In the genomic region with DNA sequence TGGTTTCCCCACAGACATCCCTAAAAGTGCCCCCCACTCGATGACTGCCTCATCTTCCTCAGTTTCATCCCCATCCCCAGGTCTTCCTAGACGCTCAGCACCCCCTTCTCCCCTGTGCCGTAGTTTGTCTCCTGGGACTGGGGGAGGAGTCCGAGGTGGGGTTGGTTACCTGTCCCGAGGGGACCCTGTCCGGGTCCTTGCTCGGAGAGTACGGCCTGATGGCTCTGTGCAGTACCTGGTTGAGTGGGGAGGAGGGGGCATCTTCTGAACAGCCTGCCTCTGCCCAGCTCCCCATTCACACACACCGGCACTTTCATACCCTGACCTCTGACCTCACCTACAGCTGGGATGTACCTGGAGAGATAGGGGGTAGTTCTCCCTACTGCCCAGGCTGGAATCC, we compare ENCODE assay signal across 8 cellular contexts. TPM values are rescaled to one million over a fixed set of nuclear protein-coding genes. Genes with fewer than 3 reads are reported as not detected.
DNase-seq lines count a peak whose midpoint lies in the region; ATAC-seq and TF ChIP-seq lines count a peak whose summit lies in the region.

No MANE protein-coding gene starts in this region.

- in situ Hi-C loops in G401 (cut with HindIII; ENCODE audit: low sequenced_read_pairs), result no loop called here

- no peak overlapping the region for H3K27ac ChIP-seq in iPS-18a (ENCODE audit: low read length)
- peak overlapping the region in 3 of 5 donors; percentile 92 to 95 (median 93) for H3K27ac ChIP-seq in stomach

- no peak overlapping the region for H3K9ac ChIP-seq in iPS-18a (ENCODE audit: low read length)

- DNase-seq in activated T-cell treated with anti-CD3 and anti-CD28 coated beads, Interleukin-2, amount 50 U/mL, for 4 hours, result no peak
- DNase-seq in activated T-cell treated with anti-CD3 and anti-CD28 coated beads for 4 hours, result no peak
- no peak for DNase-seq in stomach
- DNase-seq in G401 (ENCODE audit: low spot score), result no peak
- DNase-seq in KG1 (lab: John Stamatoyannopoulos, UW), result no peak

- H3K27me3 Mint-ChIP-seq in activated T-cell treated with anti-CD3 and anti-CD28 coated beads, Interleukin-2, amount 50 U/mL, for 4 hours (ENCODE audit: low read depth), result no peaks in the 10 kb centered on the region
- no peaks in the 10 kb centered on the region for H3K27me3 Mint-ChIP-seq in activated T-helper 17 cell treated with anti-CD3 and anti-CD28 coated beads, Interleukin-2, amount 50 U/mL, for 72 hours

- TF ChIP-seq EP300 in stomach (IDR thresholded peaks at IDR 0.05), result no peak

- H3K4me1 Mint-ChIP-seq in activated T-cell treated with anti-CD3 and anti-CD28 coated beads, Interleukin-2, amount 50 U/mL, for 4 hours (ENCODE audit: low read depth), result peaks cover 76% of the 10 kb centered on the region
- H3K4me1 Mint-ChIP-seq in activated T-helper 17 cell treated with anti-CD3 and anti-CD28 coated beads, Interleukin-2, amount 50 U/mL, for 72 hours, result peaks cover 45% of the 10 kb centered on the region

- no peak for TF ChIP-seq POLR2A in stomach (IDR thresholded peaks at IDR 0.05)

- H3K4me3 Mint-ChIP-seq in activated T-cell treated with anti-CD3 and anti-CD28 coated beads, Interleukin-2, amount 50 U/mL, for 4 hours, result peak overlapping the region; percentile 40
- H3K4me3 Mint-ChIP-seq in activated T-helper 17 cell treated with anti-CD3 and anti-CD28 coated beads, Interleukin-2, amount 50 U/mL, for 72 hours, result peak overlapping the region; percentile 96

- H3K36me3 ChIP-seq in iPS-18a (ENCODE audit: control insufficient read depth, low read depth, low read length), result peaks cover 32% of the 10 kb centered on the region
- peaks cover 32 to 46% (median 44%) of the 10 kb centered on the region in 4 donors for H3K36me3 ChIP-seq in stomach

- intact Hi-C loops in stomach (cut with DNase I; ENCODE audit: low total_unique reads), result no loop called here

- no peak for TF ChIP-seq CTCF in stomach (IDR thresholded peaks at IDR 0.05)

- H3K27me3 ChIP-seq in iPS-18a (ENCODE audit: control insufficient read depth, insufficient read depth, low read length) (no peaks in the 10 kb centered on the region), stomach (no peaks in the 10 kb centered on the region)

- no peaks in the 10 kb centered on the region for H3K9me3 ChIP-seq in iPS-18a (ENCODE audit: control insufficient read depth, low read depth, low read length)
- H3K9me3 ChIP-seq in stomach, result no peaks in the 10 kb centered on the region

- peaks cover 13% of the 10 kb centered on the region for H3K36me3 Mint-ChIP-seq in activated T-cell treated with anti-CD3 and anti-CD28 coated beads, Interleukin-2, amount 50 U/mL, for 4 hours (ENCODE audit: insufficient read depth)
- peaks cover 80% of the 10 kb centered on the region for H3K36me3 Mint-ChIP-seq in activated T-helper 17 cell treated with anti-CD3 and anti-CD28 coated beads, Interleukin-2, amount 50 U/mL, for 72 hours (ENCODE audit: low read depth)

- H3K27ac Mint-ChIP-seq in activated T-helper 17 cell treated with anti-CD3 and anti-CD28 coated beads, Interleukin-2, amount 50 U/mL, for 72 hours, result peak overlapping the region; percentile 97

- H3K4me3 ChIP-seq in iPS-18a (ENCODE audit: low read length) (peak overlapping the region; percentile 92), stomach (peak overlapping the region in 1 of 4 donors; percentile 83)

- 64 to 77% (median 72%) methylated on average over 8 to 9 of the region's 9 CpGs for WGBS in stomach, 5 donors

- no peak for ATAC-seq in activated T-cell treated with anti-CD3 and anti-CD28 coated beads, Interleukin-2, amount 50 U/mL, for 4 hours
- no peak for ATAC-seq in activated T-helper 17 cell treated with anti-CD3 and anti-CD28 coated beads, Interleukin-2, amount 50 U/mL, for 72 hours (replicated peaks)
- ATAC-seq in HG02642 (IDR thresholded peaks at IDR 0.05; ENCODE audit: poor library complexity, unreplicated experiment), result no peak

- no peaks in the 10 kb centered on the region for H3K9me3 Mint-ChIP-seq in activated T-cell treated with anti-CD3 and anti-CD28 coated beads, Interleukin-2, amount 50 U/mL, for 4 hours
- no peaks in the 10 kb centered on the region for H3K9me3 Mint-ChIP-seq in activated T-helper 17 cell treated with anti-CD3 and anti-CD28 coated beads, Interleukin-2, amount 50 U/mL, for 72 hours

- H3K4me1 ChIP-seq in iPS-18a (ENCODE audit: control insufficient read depth, low read depth, low read length), result peaks cover 23% of the 10 kb centered on the region
- H3K4me1 ChIP-seq in stomach, result peaks cover 45 to 88% (median 77%) of the 10 kb centered on the region in 4 donors

RNA-seq across cellular contexts. Expression of gene CUTA, which starts 2.1 kb away (rescaled TPM):
- 10 to 100 TPM; 76.6 to 84.5 (median 79.2) TPM for total RNA-seq in activated T-cell treated with anti-CD3 and anti-CD28 coated beads, Interleukin-2, amount 50 U/mL, for 4 hours
- 100 to 1,000 TPM; 163 to 248 TPM for total RNA-seq in activated T-helper 17 cell treated with anti-CD3 and anti-CD28 coated beads, Interleukin-2, amount 50 U/mL, for 72 hours
- total RNA-seq in stomach, result 100 to 1,000 TPM in 3 of 5 donors, 10 to 100 TPM in 2; 12.8 to 203 (median 101) TPM
- 100 to 1,000 TPM; 162 to 233 (median 165) TPM for polyA plus RNA-seq in stomach
- total RNA-seq in G401 (2014; rRNA removed; shearing (Covaris generic)), result 304 and 376 TPM in 2 replicates

RNA-seq across cellular contexts. Expression of gene SYNGAP1, which starts 4.0 kb away (rescaled TPM):
- total RNA-seq in activated T-cell treated with anti-CD3 and anti-CD28 coated beads, Interleukin-2, amount 50 U/mL, for 4 hours, result 10 to 100 TPM; 18.6 to 23.4 (median 20.2) TPM
- total RNA-seq in activated T-helper 17 cell treated with anti-CD3 and anti-CD28 coated beads, Interleukin-2, amount 50 U/mL, for 72 hours, result 100 to 1,000 TPM in 1 of 2 donors, 10 to 100 TPM in 1; 43.2 to 156 TPM
- 10 to 100 TPM in 2 of 5 donors, 1 to 10 TPM in 2, under 1 TPM in 1; 0.58 to 78.8 (median 7.7) TPM for total RNA-seq in stomach
- 1 to 10 TPM; 3.9 to 5.6 (median 4.0) TPM for polyA plus RNA-seq in stomach
- total RNA-seq in G401 (2014; rRNA removed; shearing (Covaris generic)), result 4.0 and 7.4 TPM in 2 replicates

RNA-seq across cellular contexts. Expression of gene PHF1, which starts 5.0 kb away (rescaled TPM):
- 10 to 100 TPM; 24.4 to 29.4 (median 26.8) TPM for total RNA-seq in activated T-cell treated with anti-CD3 and anti-CD28 coated beads, Interleukin-2, amount 50 U/mL, for 4 hours
- total RNA-seq in activated T-helper 17 cell treated with anti-CD3 and anti-CD28 coated beads, Interleukin-2, amount 50 U/mL, for 72 hours, result 100 to 1,000 TPM in 1 of 2 donors, 10 to 100 TPM in 1; 27.2 to 133 TPM
- total RNA-seq in stomach, result 100 to 1,000 TPM in 1 of 5 donors, 10 to 100 TPM in 4; 22.0 to 125 (median 70.0) TPM
- 10 to 100 TPM; 56.3 to 99.9 (median 68.7) TPM for polyA plus RNA-seq in stomach
- total RNA-seq in G401 (2014; rRNA removed; shearing (Covaris generic)), result 26.0 and 38.0 TPM in 2 replicates

RNA-seq across cellular contexts. Expression of gene KIFC1, which starts 24.2 kb away (rescaled TPM):
- 1 to 10 TPM; 7.3 to 8.3 (median 7.4) TPM for total RNA-seq in activated T-cell treated with anti-CD3 and anti-CD28 coated beads, Interleukin-2, amount 50 U/mL, for 4 hours
- 100 to 1,000 TPM; 101 to 108 TPM for total RNA-seq in activated T-helper 17 cell treated with anti-CD3 and anti-CD28 coated beads, Interleukin-2, amount 50 U/mL, for 72 hours
- 10 to 100 TPM in 1 of 5 donors, 1 to 10 TPM in 3, not detected in 1; 4.2 to 15.4 (median 6.7) TPM for total RNA-seq in stomach
- polyA plus RNA-seq in stomach, result 1 to 10 TPM in 2 of 3 donors, under 1 TPM in 1; 0.46 to 9.9 (median 5.4) TPM
- total RNA-seq in G401 (2014; rRNA removed; shearing (Covaris generic)), result 98.5 and 123 TPM in 2 replicates

RNA-seq across cellular contexts. Expression of gene ZBTB9, which starts 38.5 kb away (rescaled TPM):
- 10 to 100 TPM; 22.9 to 23.4 (median 22.9) TPM for total RNA-seq in activated T-cell treated with anti-CD3 and anti-CD28 coated beads, Interleukin-2, amount 50 U/mL, for 4 hours
- 10 to 100 TPM; 11.6 to 12.5 TPM for total RNA-seq in activated T-helper 17 cell treated with anti-CD3 and anti-CD28 coated beads, Interleukin-2, amount 50 U/mL, for 72 hours
- 1 to 10 TPM in 3 of 5 donors, under 1 TPM in 1, not detected in 1; 0.45 to 7.8 (median 3.1) TPM for total RNA-seq in stomach
- 1 to 10 TPM; 2.4 to 4.2 (median 2.6) TPM for polyA plus RNA-seq in stomach
- total RNA-seq in G401 (2014; rRNA removed; shearing (Covaris generic)), result 20.0 and 25.1 TPM in 2 replicates
